In the genomic region with DNA sequence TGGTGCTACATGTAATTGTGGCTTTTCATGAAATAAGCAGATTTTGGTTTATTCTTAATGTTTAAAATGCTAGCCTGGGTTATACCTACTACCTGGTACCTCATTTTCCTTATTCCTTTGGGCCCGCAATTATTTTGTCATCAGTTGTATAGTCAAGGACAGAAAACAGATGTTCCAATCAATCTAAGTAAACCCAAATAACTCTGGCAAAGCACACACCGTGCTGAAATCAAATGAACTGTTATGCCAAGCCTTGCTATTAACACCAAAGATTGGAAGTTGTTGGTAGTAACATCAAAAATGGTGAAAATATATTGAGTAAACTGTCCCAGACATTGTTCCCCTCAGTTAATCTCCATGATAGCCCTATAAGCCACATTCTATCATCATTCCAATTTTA, we compare ENCODE assay signal across 29 cellular contexts.
"Had no signal": no experiment of that assay in that cellular context is flagged by ENCODE, and none has a peak within 500 bp of the region (broad histone marks: within the 10 kb centered on the region; RNA-seq: fewer than 3 reads in every experiment).

No MANE protein-coding gene starts in this region.

- H3K9me3 ChIP-seq: heart left ventricle, lower lobe of right lung, neutrophil, right atrium auricular region, stomach, testis, thyroid gland, transverse colon, upper lobe of left lung, vagina had no signal

- DNase-seq: heart left ventricle; hypothalamus; immature natural killer cell; islet precursor cell; left ventricle myocardium superior; lower lobe of right lung; mammary epithelial cell; mesenchymal stem cell; naive thymus-derived CD8-positive, alpha-beta T cell; nephron progenitor cell; occipital lobe; stimulated activated CD4-positive, alpha-beta T cell treated with anti-CD3 and anti-CD28 coated beads, Interleukin-1b, Interleukin-23, amount 100 ng/mL, for 48 hours; stimulated activated CD4-positive, alpha-beta T cell treated with anti-CD3 and anti-CD28 coated beads, Interleukin-2, amount 100 ng/mL, for 48 hours; stimulated activated CD4-positive, alpha-beta T cell treated with anti-CD3 and anti-CD28 coated beads, Interleukin-4, amount 100 ng/mL, for 4 hours; stimulated activated CD8-positive, alpha-beta memory T cell treated with anti-CD3 and anti-CD28 coated beads, Interleukin-4, amount 100 ng/mL, for 48 hours; stimulated activated naive CD8-positive, alpha-beta T cell treated with anti-CD3 and anti-CD28 coated beads, Interleukin-15, Interleukin-2, amounts not matched to agents 100 U/mL and 50 U/mL, for 24 hours; stomach; testis; thyroid gland; transverse colon; upper lobe of left lung had no signal

- H3K36me3 ChIP-seq: heart left ventricle, lower lobe of right lung, neural progenitor cell, neutrophil, right atrium auricular region, stomach, thyroid gland, transverse colon, upper lobe of left lung, vagina had no signal

- H3K4me1 Mint-ChIP-seq: stimulated activated memory B cell treated with anti-CD40 and anti-IgM and Interleukin-4, amounts not matched to agents 10 μg/mL and 1 μg/mL and 100 μg/mL, for 72 hours had no signal

- H3K27me3 Mint-ChIP-seq: naive thymus-derived CD8-positive, alpha-beta T cell; stimulated activated memory B cell treated with anti-CD40 and anti-IgM and Interleukin-4, amounts not matched to agents 10 μg/mL and 1 μg/mL and 100 μg/mL, for 72 hours had no signal

- ATAC-seq: heart left ventricle; left ventricle myocardium superior; lower lobe of right lung; naive thymus-derived CD8-positive, alpha-beta T cell; sciatic nerve; stimulated activated memory B cell treated with anti-CD40 and anti-IgM and Interleukin-4, amounts not matched to agents 10 μg/mL and 1 μg/mL and 100 μg/mL, for 72 hours; stimulated activated naive CD8-positive, alpha-beta T cell treated with anti-CD3 and anti-CD28 coated beads, Interleukin-15, Interleukin-2, amounts not matched to agents 100 U/mL and 50 U/mL, for 24 hours had no signal

- H3K9me3 Mint-ChIP-seq: naive thymus-derived CD8-positive, alpha-beta T cell; neural progenitor cell; stimulated activated memory B cell treated with anti-CD40 and anti-IgM and Interleukin-4, amounts not matched to agents 10 μg/mL and 1 μg/mL and 100 μg/mL, for 72 hours had no signal

- H3K27ac Mint-ChIP-seq: naive thymus-derived CD8-positive, alpha-beta T cell; nephron progenitor cell; neural progenitor cell; stimulated activated memory B cell treated with anti-CD40 and anti-IgM and Interleukin-4, amounts not matched to agents 10 μg/mL and 1 μg/mL and 100 μg/mL, for 72 hours had no signal

- H3K4me1 ChIP-seq: lower lobe of right lung, parathyroid adenoma, right atrium auricular region, testis, thyroid gland, vagina had no signal

- H3K36me3 Mint-ChIP-seq: neural progenitor cell had no signal

- H3K27me3 ChIP-seq: heart left ventricle, neural progenitor cell, neutrophil, right atrium auricular region, stomach, testis, thyroid gland, transverse colon, upper lobe of left lung, vagina had no signal

- H3K4me3 Mint-ChIP-seq: naive thymus-derived CD8-positive, alpha-beta T cell; nephron progenitor cell; neural progenitor cell; stimulated activated memory B cell treated with anti-CD40 and anti-IgM and Interleukin-4, amounts not matched to agents 10 μg/mL and 1 μg/mL and 100 μg/mL, for 72 hours had no signal

- H3K4me3 ChIP-seq: heart left ventricle, lower lobe of right lung, neural progenitor cell, right atrium auricular region, smooth muscle cell, stomach, testis, thyroid gland, transverse colon, upper lobe of left lung, vagina had no signal

- H3K27ac ChIP-seq: heart left ventricle, lower lobe of right lung, neural progenitor cell, neutrophil, parathyroid adenoma, right atrium auricular region, stomach, testis, thyroid gland, transverse colon, upper lobe of left lung, vagina had no signal
